Comparison of ENCODE assay signal across 23 cellular contexts in genomic region chr2:50480507-50480906, GRCh38.
"Had no signal": no experiment of that assay in that cellular context is flagged by ENCODE, and none has a peak within 500 bp of the region (broad histone marks: within the 10 kb centered on the region; RNA-seq: fewer than 3 reads in every experiment).

No MANE protein-coding gene starts in this region.

- H3K4me3 ChIP-seq: gastroesophageal sphincter, ovary, prostate gland, spleen, tibial artery had no signal

- H3K36me3 ChIP-seq: gastroesophageal sphincter, ovary, prostate gland, spleen, tibial artery, WERI-Rb-1 had no signal

- H3K27ac ChIP-seq: gastroesophageal sphincter, ovary, prostate gland, spleen, tibial artery, WERI-Rb-1 had no signal

- DNase-seq: activated CD4-positive, alpha-beta T cell treated with anti-CD3 and anti-CD28 coated beads, Interleukin-2, amount 10 ng/mL, durations not matched to agents 7 days and 5 days; activated CD4-positive, CD25-positive, alpha-beta regulatory T cell treated with anti-CD3 and anti-CD28 coated beads, Interleukin-2, amount 50 U/mL, for 72 hours; activated CD8-positive, alpha-beta memory T cell treated with anti-CD3 and anti-CD28 coated beads, Interleukin-2, amount 10 ng/mL, durations not matched to agents 7 days and 5 days; activated CD8-positive, alpha-beta T cell treated with anti-CD3 and anti-CD28 coated beads for 36 hours; activated effector memory CD4-positive, alpha-beta T cell treated with anti-CD3 and anti-CD28 coated beads, Interleukin-2, amount 50 U/mL, for 16 hours; activated naive CD4-positive, alpha-beta T cell treated with anti-CD3 and anti-CD28 coated beads, Interleukin-2, amount 10 ng/mL, durations not matched to agents 7 days and 5 days; activated T-cell treated with anti-CD3 and anti-CD28 coated beads for 4 hours; amygdala; cerebellar nuclear complex; cortex of kidney; endodermal cell; head of caudate nucleus; left ventricle myocardium superior; mammary epithelial cell; natural killer cell; ovary; spleen; stimulated activated CD4-positive, alpha-beta T cell treated with anti-CD3 and anti-CD28 coated beads, Interleukin-4, amount 100 ng/mL, for 1 hour; stimulated activated naive CD8-positive, alpha-beta T cell treated with anti-CD3 and anti-CD28 coated beads, Interleukin-15, Interleukin-2, amounts not matched to agents 100 U/mL and 50 U/mL, for 24 hours; tibial artery; WERI-Rb-1 had no signal

- ATAC-seq: activated CD8-positive, alpha-beta memory T cell treated with anti-CD3 and anti-CD28 coated beads, Interleukin-2, amount 10 ng/mL, durations not matched to agents 7 days and 5 days; activated CD8-positive, alpha-beta T cell treated with anti-CD3 and anti-CD28 coated beads for 36 hours; gastroesophageal sphincter; left ventricle myocardium superior; natural killer cell; stimulated activated naive CD8-positive, alpha-beta T cell treated with anti-CD3 and anti-CD28 coated beads, Interleukin-15, Interleukin-2, amounts not matched to agents 100 U/mL and 50 U/mL, for 24 hours had no signal

- H3K4me1 ChIP-seq: prostate gland, spleen, tibial artery had no signal

- H3K27me3 ChIP-seq: gastroesophageal sphincter, ovary, spleen, tibial artery had no signal

- H3K9me3 ChIP-seq: gastroesophageal sphincter, ovary, prostate gland, spleen, tibial artery had no signal
